In genomic region chr20:62362590-62362940, GRCh38 we compare ENCODE assay signal across 1 cellular context.
TF ChIP-seq lines count a peak whose summit lies in the region.

No MANE protein-coding gene starts in this region.

TF ChIP-seq in HCT116, 20 proteins besides CTCF, POLR2A, EP300 and RAD21:
- TF ChIP-seq CBX3 (IDR thresholded peaks at IDR 0.05; ENCODE audit: low read depth) (no peak), JUND (IDR thresholded peaks at IDR 0.05) (no peak), EZH2phosphoT487 (IDR thresholded peaks at IDR 0.05; ENCODE audit: borderline replicate concordance) (no peak), FOSL1 (IDR thresholded peaks at IDR 0.05; ENCODE audit: low read depth) (no peak), EGR1 (IDR thresholded peaks at IDR 0.05; ENCODE audit: low read depth) (no peak), YY1 (IDR thresholded peaks at IDR 0.05; ENCODE audit: extremely low read depth, insufficient replicate concordance, low read depth, low read length) (no peak), EZH2 (IDR thresholded peaks at IDR 0.05) (no peak), POLR2AphosphoS5 (IDR thresholded peaks at IDR 0.05; ENCODE audit: low read depth, low read length) (no peak), ZNF274 (IDR thresholded peaks at IDR 0.05; ENCODE audit: low read depth, low read length) (no peak), TCF7L2 (IDR thresholded peaks at IDR 0.05; ENCODE audit: borderline replicate concordance, extremely low read depth, insufficient read depth, insufficient read length) (no peak), ZFX (IDR thresholded peaks at IDR 0.05) (no peak; the same call in 1 of the 2 replicates), SRF (IDR thresholded peaks at IDR 0.05; ENCODE audit: low read depth) (no peak)
